Comparison of ENCODE assay signal across 18 cellular contexts in the genomic region with DNA sequence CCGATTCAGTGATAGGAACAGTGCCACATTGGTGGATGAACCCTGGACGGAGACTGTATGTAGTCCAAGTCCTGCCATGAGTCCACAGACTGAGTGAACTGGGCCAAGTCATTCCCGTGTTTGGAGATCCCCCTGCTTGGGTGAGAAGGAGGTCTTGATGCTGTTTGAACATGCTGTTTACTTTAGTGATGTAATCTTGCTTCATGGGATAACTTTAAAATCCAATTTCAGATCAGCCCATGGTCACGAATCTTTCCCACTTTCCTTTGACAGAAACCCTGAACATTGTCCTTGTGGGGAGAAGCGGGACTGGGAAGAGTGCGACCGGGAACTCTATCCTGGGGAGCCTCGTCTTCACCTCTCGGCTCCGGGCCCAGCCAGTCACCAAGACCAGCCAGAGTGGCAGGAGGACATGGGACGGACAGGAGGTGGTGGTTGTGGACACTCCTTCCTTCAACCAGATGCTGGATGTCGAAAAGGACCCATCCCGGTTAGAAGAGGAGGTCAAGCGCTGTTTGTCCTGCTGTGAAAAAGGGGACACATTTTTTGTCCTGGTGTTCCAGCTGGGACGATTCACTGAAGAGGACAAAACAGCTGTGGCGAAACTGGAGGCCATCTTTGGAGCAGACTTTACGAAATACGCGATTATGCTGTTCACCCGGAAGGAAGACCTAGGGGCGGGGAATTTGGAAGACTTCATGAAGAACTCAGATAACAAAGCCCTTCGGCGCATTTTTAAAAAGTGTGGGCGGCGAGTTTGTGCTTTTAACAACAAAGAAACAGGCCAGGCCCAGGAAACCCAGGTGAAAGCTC. TPM values are rescaled to one million over a fixed set of nuclear protein-coding genes. Genes with fewer than 3 reads are reported as not detected.
DNase-seq lines count a peak whose midpoint lies in the region; ATAC-seq and TF ChIP-seq lines count a peak whose summit lies in the region.
"Had no signal": no experiment of that assay in that cellular context is flagged by ENCODE, and none has a peak within 500 bp of the region (broad histone marks: within the 10 kb centered on the region; RNA-seq: fewer than 3 reads in every experiment).

No MANE protein-coding gene starts in this region.

- ATAC-seq in activated CD8-positive, alpha-beta memory T cell treated with anti-CD3 and anti-CD28 coated beads, Interleukin-2, amount 10 ng/mL, durations not matched to agents 7 days and 5 days = no peak
- no peak for ATAC-seq in GM19035 (IDR thresholded peaks at IDR 0.05; ENCODE audit: unreplicated experiment)
- ATAC-seq: A549, mucosa of descending colon had no signal

- CTCF ChIA-PET in activated CD8-positive, alpha-beta memory T cell treated with anti-CD3 and anti-CD28 coated beads, Interleukin-2, amount 10 ng/mL, durations not matched to agents 7 days and 5 days (lab: Charles Lee) = interaction anchor here (1.9 kb wide), 1 partner anchor 28 kb away, joined by 6 read pairs; no protein-coding TSS in a partner anchor

- no peaks in the 10 kb centered on the region for H3K9me3 Mint-ChIP-seq in activated CD8-positive, alpha-beta memory T cell treated with anti-CD3 and anti-CD28 coated beads, Interleukin-2, amount 10 ng/mL, durations not matched to agents 7 days and 5 days (ENCODE audit: low read depth)
- H3K9me3 Mint-ChIP-seq in activated T-helper 2 cell treated with anti-CD3 and anti-CD28 coated beads, Interferon-gamma antibody, Interleukin-2, Interleukin-4, amounts not matched to agents 10 μg/mL and 5 μg/mL and 100 μg/mL, durations not matched to agents 14 hours and 24 hours and 36 hours = peaks cover 11% of the 10 kb centered on the region
- H3K9me3 Mint-ChIP-seq in neural crest cell = peaks cover 8% of the 10 kb centered on the region

- H3K4me3 Mint-ChIP-seq in activated CD8-positive, alpha-beta memory T cell treated with anti-CD3 and anti-CD28 coated beads, Interleukin-2, amount 10 ng/mL, durations not matched to agents 7 days and 5 days = no peak overlapping the region
- H3K4me3 Mint-ChIP-seq in activated T-helper 2 cell treated with anti-CD3 and anti-CD28 coated beads, Interferon-gamma antibody, Interleukin-2, Interleukin-4, amounts not matched to agents 10 μg/mL and 5 μg/mL and 100 μg/mL, durations not matched to agents 14 hours and 24 hours and 36 hours (ENCODE audit: low read depth) = no peak overlapping the region
- no peak overlapping the region for H3K4me3 Mint-ChIP-seq in neural crest cell

- H3K27me3 Mint-ChIP-seq in activated CD8-positive, alpha-beta memory T cell treated with anti-CD3 and anti-CD28 coated beads, Interleukin-2, amount 10 ng/mL, durations not matched to agents 7 days and 5 days = no peaks in the 10 kb centered on the region
- H3K27me3 Mint-ChIP-seq in activated T-helper 2 cell treated with anti-CD3 and anti-CD28 coated beads, Interferon-gamma antibody, Interleukin-2, Interleukin-4, amounts not matched to agents 10 μg/mL and 5 μg/mL and 100 μg/mL, durations not matched to agents 14 hours and 24 hours and 36 hours (ENCODE audit: low read depth) = no peaks in the 10 kb centered on the region
- H3K27me3 Mint-ChIP-seq in neural crest cell (ENCODE audit: low read depth) = peaks cover 18% of the 10 kb centered on the region

- intact Hi-C loops in activated T-helper 2 cell treated with anti-CD3 and anti-CD28 coated beads, Interferon-gamma antibody, Interleukin-2, Interleukin-4, amounts not matched to agents 10 μg/mL and 5 μg/mL and 100 μg/mL, durations not matched to agents 14 hours and 24 hours and 36 hours (cut with micrococcal nuclease) = no loop called here

- H3K4me1 Mint-ChIP-seq in activated CD8-positive, alpha-beta memory T cell treated with anti-CD3 and anti-CD28 coated beads, Interleukin-2, amount 10 ng/mL, durations not matched to agents 7 days and 5 days = peaks cover 63% of the 10 kb centered on the region
- peaks cover 59% of the 10 kb centered on the region for H3K4me1 Mint-ChIP-seq in activated T-helper 2 cell treated with anti-CD3 and anti-CD28 coated beads, Interferon-gamma antibody, Interleukin-2, Interleukin-4, amounts not matched to agents 10 μg/mL and 5 μg/mL and 100 μg/mL, durations not matched to agents 14 hours and 24 hours and 36 hours (ENCODE audit: low read depth)
- H3K4me1 Mint-ChIP-seq in neural crest cell = peaks cover 2% of the 10 kb centered on the region

- H3K27ac Mint-ChIP-seq in activated CD8-positive, alpha-beta memory T cell treated with anti-CD3 and anti-CD28 coated beads, Interleukin-2, amount 10 ng/mL, durations not matched to agents 7 days and 5 days = peak overlapping the region; percentile 57
- peak overlapping the region; percentile 82 for H3K27ac Mint-ChIP-seq in activated T-helper 2 cell treated with anti-CD3 and anti-CD28 coated beads, Interferon-gamma antibody, Interleukin-2, Interleukin-4, amounts not matched to agents 10 μg/mL and 5 μg/mL and 100 μg/mL, durations not matched to agents 14 hours and 24 hours and 36 hours
- peak overlapping the region; percentile 48 for H3K27ac Mint-ChIP-seq in neural crest cell (ENCODE audit: unreplicated experiment)

- no peak for DNase-seq in activated CD8-positive, alpha-beta memory T cell treated with anti-CD3 and anti-CD28 coated beads, Interleukin-2, amount 10 ng/mL, durations not matched to agents 7 days and 5 days
- DNase-seq in activated CD8-positive, alpha-beta memory T cell treated with anti-CD3 and anti-CD28 coated beads, Interleukin-2, amount 50 U/mL, for 4 hours = no peak
- peak; percentile 3 for DNase-seq in ELF-1 (ENCODE audit: low read depth, low spot score)
- DNase-seq in activated T-helper 2 cell treated with anti-CD3 and anti-CD28 coated beads, Interferon-gamma antibody, Interleukin-2, Interleukin-4, amounts not matched to agents 10 μg/mL and 5 μg/mL and 100 μg/mL, durations not matched to agents 14 hours and 24 hours and 36 hours (ENCODE audit: low spot score) = no peak
- no peak for DNase-seq in neural crest cell (ENCODE audit: low read depth, low spot score)
- DNase-seq in COR-L47 (lab: John Stamatoyannopoulos, UW) = no peak
- no peak for DNase-seq in SKM-1 treated with dmso at 0.1 percent for 144 hours (lab: John Stamatoyannopoulos, UW; ENCODE audit: unreplicated experiment)
- DNase-seq: activated CD8-positive, alpha-beta memory T cell treated with anti-CD3 and anti-CD28 coated beads for 24 hours; effector CD4-positive, alpha-beta T cell; mucosa of descending colon; NCI-H446 treated with DMSO at 0.1 percent for 48 hours; stomach had no signal

- H3K36me3 Mint-ChIP-seq in activated CD8-positive, alpha-beta memory T cell treated with anti-CD3 and anti-CD28 coated beads, Interleukin-2, amount 10 ng/mL, durations not matched to agents 7 days and 5 days = peaks cover 63% of the 10 kb centered on the region
- H3K36me3 Mint-ChIP-seq in activated T-helper 2 cell treated with anti-CD3 and anti-CD28 coated beads, Interferon-gamma antibody, Interleukin-2, Interleukin-4, amounts not matched to agents 10 μg/mL and 5 μg/mL and 100 μg/mL, durations not matched to agents 14 hours and 24 hours and 36 hours (ENCODE audit: low read depth) = peaks cover 68% of the 10 kb centered on the region
- H3K36me3 Mint-ChIP-seq in neural crest cell (ENCODE audit: low read depth) = no peaks in the 10 kb centered on the region

- no peak for TF ChIP-seq CTCF in neural crest cell (conservative IDR thresholded peaks at IDR 0.05)

RNA-seq across cellular contexts. Expression of gene GIMAP8, which starts 26.6 kb away (rescaled TPM):
- total RNA-seq in activated CD8-positive, alpha-beta memory T cell treated with anti-CD3 and anti-CD28 coated beads, Interleukin-2, amount 10 ng/mL, durations not matched to agents 7 days and 5 days = 10 to 100 TPM in 1 of 2 experiments, 1 to 10 TPM in 1; 9.9 to 13.1 TPM
- total RNA-seq in activated T-helper 2 cell treated with anti-CD3 and anti-CD28 coated beads, Interferon-gamma antibody, Interleukin-2, Interleukin-4, amounts not matched to agents 10 μg/mL and 5 μg/mL and 100 μg/mL, durations not matched to agents 14 hours and 24 hours and 36 hours = 6.1 and 7.0 TPM in 2 replicates
- not detected in 2 replicates for total RNA-seq in neural crest cell
- total RNA-seq: kidney epithelial cell, osteoblast had no signal

RNA-seq across cellular contexts. Expression of gene GIMAP7, which starts 37.6 kb away (rescaled TPM):
- 10 to 100 TPM; 49.9 to 89.7 TPM for total RNA-seq in activated CD8-positive, alpha-beta memory T cell treated with anti-CD3 and anti-CD28 coated beads, Interleukin-2, amount 10 ng/mL, durations not matched to agents 7 days and 5 days
- total RNA-seq in activated T-helper 2 cell treated with anti-CD3 and anti-CD28 coated beads, Interferon-gamma antibody, Interleukin-2, Interleukin-4, amounts not matched to agents 10 μg/mL and 5 μg/mL and 100 μg/mL, durations not matched to agents 14 hours and 24 hours and 36 hours = 22.6 and 24.1 TPM in 2 replicates
- total RNA-seq in neural crest cell = not detected in 2 replicates
- total RNA-seq: cardiac muscle cell, fibroblast of lung, kidney epithelial cell, osteoblast had no signal

Comparison
In these comparisons a context has a peak if more than half of its experiments do, and no peak if none do; other contexts are left out.
1. RNA of gene GIMAP7, which starts 37.6 kb away (total RNA-seq): 49.9 to 89.7 TPM in activated CD8-positive, alpha-beta memory T cell treated with anti-CD3 and anti-CD28 coated beads, Interleukin-2, amount 10 ng/mL, durations not matched to agents 7 days and 5 days and 22.6 to 24.1 TPM in activated T-helper 2 cell treated with anti-CD3 and anti-CD28 coated beads, Interferon-gamma antibody, Interleukin-2, Interleukin-4, amounts not matched to agents 10 μg/mL and 5 μg/mL and 100 μg/mL, durations not matched to agents 14 hours and 24 hours and 36 hours; not detected in neural crest cell; every median in the first group is over 10 times any median in the second.
2. Peak in every context shown above with its lines, with median percentiles within 50 percentile points of each other: H3K27ac Mint-ChIP-seq.